1 cellular context compared by ENCODE assay signal in the genomic region with DNA sequence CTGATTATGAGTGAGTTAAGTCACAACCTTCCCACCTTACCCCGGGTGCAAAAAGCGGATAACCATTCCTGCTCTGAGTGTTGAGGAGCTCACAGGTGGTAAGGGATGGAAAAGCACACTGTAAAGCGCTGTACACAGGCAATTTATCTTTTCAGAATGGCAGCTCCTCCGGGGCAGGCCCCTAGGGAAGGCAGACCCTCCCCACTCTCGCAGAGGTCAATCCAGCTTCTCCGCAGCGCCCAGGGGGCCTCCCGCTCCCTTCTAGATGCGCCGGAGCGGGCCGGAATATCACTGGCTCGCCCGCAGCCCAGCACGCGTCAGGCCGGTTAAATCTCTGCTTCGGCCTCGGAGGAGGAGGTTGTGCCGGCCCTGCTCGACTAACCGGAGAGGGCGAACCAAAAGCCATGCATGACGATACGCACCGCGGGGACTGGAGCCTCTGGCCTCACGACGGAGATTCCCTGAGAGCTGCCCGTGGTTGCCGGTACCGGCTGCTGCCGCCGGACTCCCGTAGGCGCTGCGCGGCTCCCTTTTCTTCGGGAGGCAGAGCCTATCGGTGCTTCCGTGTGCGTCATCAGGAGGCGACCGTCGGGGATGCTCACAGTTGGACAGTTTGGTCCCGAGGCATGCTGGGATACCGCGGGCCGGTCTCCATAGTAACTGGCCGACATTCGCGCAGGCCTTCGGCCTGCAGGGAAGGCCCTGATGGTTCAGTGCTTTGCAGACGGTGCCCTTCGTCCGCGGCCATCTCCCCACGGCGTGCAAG.
TF ChIP-seq lines count a peak whose summit lies in the region.

A gene with protein sequence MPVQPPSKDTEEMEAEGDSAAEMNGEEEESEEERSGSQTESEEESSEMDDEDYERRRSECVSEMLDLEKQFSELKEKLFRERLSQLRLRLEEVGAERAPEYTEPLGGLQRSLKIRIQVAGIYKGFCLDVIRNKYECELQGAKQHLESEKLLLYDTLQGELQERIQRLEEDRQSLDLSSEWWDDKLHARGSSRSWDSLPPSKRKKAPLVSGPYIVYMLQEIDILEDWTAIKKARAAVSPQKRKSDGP (minus strand): TSS at position 555 of the 766 bp plus-strand sequence. CDS start 2,870 bp downstream, outside the sequence.

TF ChIP-seq in K562, 482 proteins besides CTCF, POLR2A, EP300 and RAD21 (continued from another document and continues in another):
- no peak for TF ChIP-seq KLF16 (IDR thresholded peaks at IDR 0.05)
- TF ChIP-seq PCBP1 (IDR thresholded peaks at IDR 0.05; ENCODE audit: low read depth, low read length, poor library complexity, severe bottlenecking) = peak; percentile 65
- TF ChIP-seq SIN3B (IDR thresholded peaks at IDR 0.05; ENCODE audit: low read depth) = peak; percentile 96
- TF ChIP-seq, protein P1, sequence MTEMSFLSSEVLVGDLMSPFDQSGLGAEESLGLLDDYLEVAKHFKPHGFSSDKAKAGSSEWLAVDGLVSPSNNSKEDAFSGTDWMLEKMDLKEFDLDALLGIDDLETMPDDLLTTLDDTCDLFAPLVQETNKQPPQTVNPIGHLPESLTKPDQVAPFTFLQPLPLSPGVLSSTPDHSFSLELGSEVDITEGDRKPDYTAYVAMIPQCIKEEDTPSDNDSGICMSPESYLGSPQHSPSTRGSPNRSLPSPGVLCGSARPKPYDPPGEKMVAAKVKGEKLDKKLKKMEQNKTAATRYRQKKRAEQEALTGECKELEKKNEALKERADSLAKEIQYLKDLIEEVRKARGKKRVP (CRISPR knock-in tag; IDR thresholded peaks at IDR 0.05) = no peak
- peak; percentile 87 for TF ChIP-seq CTBP1 (IDR thresholded peaks at IDR 0.05; ENCODE audit: borderline replicate concordance)
- TF ChIP-seq ZNF431 (CRISPR knock-in tag; IDR thresholded peaks at IDR 0.05) = 0 out of 2 replicates have a peak, but pooled peaks have one; percentile 24
- TF ChIP-seq ZKSCAN3 (CRISPR knock-in tag; IDR thresholded peaks at IDR 0.05) = no peak
- TF ChIP-seq, protein P2, sequence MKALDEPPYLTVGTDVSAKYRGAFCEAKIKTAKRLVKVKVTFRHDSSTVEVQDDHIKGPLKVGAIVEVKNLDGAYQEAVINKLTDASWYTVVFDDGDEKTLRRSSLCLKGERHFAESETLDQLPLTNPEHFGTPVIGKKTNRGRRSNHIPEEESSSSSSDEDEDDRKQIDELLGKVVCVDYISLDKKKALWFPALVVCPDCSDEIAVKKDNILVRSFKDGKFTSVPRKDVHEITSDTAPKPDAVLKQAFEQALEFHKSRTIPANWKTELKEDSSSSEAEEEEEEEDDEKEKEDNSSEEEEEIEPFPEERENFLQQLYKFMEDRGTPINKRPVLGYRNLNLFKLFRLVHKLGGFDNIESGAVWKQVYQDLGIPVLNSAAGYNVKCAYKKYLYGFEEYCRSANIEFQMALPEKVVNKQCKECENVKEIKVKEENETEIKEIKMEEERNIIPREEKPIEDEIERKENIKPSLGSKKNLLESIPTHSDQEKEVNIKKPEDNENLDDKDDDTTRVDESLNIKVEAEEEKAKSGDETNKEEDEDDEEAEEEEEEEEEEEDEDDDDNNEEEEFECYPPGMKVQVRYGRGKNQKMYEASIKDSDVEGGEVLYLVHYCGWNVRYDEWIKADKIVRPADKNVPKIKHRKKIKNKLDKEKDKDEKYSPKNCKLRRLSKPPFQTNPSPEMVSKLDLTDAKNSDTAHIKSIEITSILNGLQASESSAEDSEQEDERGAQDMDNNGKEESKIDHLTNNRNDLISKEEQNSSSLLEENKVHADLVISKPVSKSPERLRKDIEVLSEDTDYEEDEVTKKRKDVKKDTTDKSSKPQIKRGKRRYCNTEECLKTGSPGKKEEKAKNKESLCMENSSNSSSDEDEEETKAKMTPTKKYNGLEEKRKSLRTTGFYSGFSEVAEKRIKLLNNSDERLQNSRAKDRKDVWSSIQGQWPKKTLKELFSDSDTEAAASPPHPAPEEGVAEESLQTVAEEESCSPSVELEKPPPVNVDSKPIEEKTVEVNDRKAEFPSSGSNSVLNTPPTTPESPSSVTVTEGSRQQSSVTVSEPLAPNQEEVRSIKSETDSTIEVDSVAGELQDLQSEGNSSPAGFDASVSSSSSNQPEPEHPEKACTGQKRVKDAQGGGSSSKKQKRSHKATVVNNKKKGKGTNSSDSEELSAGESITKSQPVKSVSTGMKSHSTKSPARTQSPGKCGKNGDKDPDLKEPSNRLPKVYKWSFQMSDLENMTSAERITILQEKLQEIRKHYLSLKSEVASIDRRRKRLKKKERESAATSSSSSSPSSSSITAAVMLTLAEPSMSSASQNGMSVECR (CRISPR knock-in tag; IDR thresholded peaks at IDR 0.05) = peak; percentile 98
- no peak for TF ChIP-seq ZNF584 (CRISPR knock-in tag; IDR thresholded peaks at IDR 0.05; ENCODE audit: low read depth)
- TF ChIP-seq MEF2D (tag; conservative IDR thresholded peaks at IDR 0.05; ENCODE audit: low read depth) = no peak
- TF ChIP-seq, protein P3, sequence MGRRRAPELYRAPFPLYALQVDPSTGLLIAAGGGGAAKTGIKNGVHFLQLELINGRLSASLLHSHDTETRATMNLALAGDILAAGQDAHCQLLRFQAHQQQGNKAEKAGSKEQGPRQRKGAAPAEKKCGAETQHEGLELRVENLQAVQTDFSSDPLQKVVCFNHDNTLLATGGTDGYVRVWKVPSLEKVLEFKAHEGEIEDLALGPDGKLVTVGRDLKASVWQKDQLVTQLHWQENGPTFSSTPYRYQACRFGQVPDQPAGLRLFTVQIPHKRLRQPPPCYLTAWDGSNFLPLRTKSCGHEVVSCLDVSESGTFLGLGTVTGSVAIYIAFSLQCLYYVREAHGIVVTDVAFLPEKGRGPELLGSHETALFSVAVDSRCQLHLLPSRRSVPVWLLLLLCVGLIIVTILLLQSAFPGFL (CRISPR knock-in tag; IDR thresholded peaks at IDR 0.05) = no peak
- 0 out of 2 replicates have a peak, but pooled peaks have one; percentile 24 for TF ChIP-seq GATA2 (CRISPR knock-in tag; IDR thresholded peaks at IDR 0.05)
- TF ChIP-seq MYC (IDR thresholded peaks at IDR 0.05; ENCODE audit: low read depth, low read length) = peak; percentile 69; the same call in 1 of the 2 replicates
- TF ChIP-seq MYC (CRISPR knock-in tag; IDR thresholded peaks at IDR 0.05; ENCODE audit: borderline replicate concordance, low read depth) = no peak
- TF ChIP-seq CHD2 (IDR thresholded peaks at IDR 0.05; ENCODE audit: low read depth, low read length) = peak; percentile 39; the same call in 1 of the 2 replicates
- peak in 1 of 2 experiments; percentile 77; a peak in 2 of 4 replicates for TF ChIP-seq CSDE1 (IDR thresholded peaks at IDR 0.05)
- TF ChIP-seq YY1 (IDR thresholded peaks at IDR 0.05; ENCODE audit: borderline replicate concordance in 1 of 3, control insufficient read depth in 1 of 3, extremely low read depth in 1 of 3, insufficient read depth in 3 of 3, insufficient read length in 1 of 3, insufficient replicate concordance in 2 of 3, low read depth in 1 of 3, low read length in 2 of 3) = peak in 2 of 3 experiments; percentile 75 to 85
- peak; percentile 77 for TF ChIP-seq HNRNPLL (IDR thresholded peaks at IDR 0.05; ENCODE audit: low read depth, low read length, poor library complexity, severe bottlenecking)
- no peak for TF ChIP-seq TAF9B (IDR thresholded peaks at IDR 0.05; ENCODE audit: partially characterized antibody)
- peak; percentile 57; the same call in 1 of the 2 replicates for TF ChIP-seq MTA3 (IDR thresholded peaks at IDR 0.05; ENCODE audit: borderline replicate concordance)
- TF ChIP-seq BHLHE40 (IDR thresholded peaks at IDR 0.05; ENCODE audit: low read length) = peak; percentile 55; the same call in 1 of the 2 replicates
- no peak for TF ChIP-seq XRCC5 (IDR thresholded peaks at IDR 0.05; ENCODE audit: low read depth, low read length)
- no peak for TF ChIP-seq ZNF239 (CRISPR knock-in tag; IDR thresholded peaks at IDR 0.05)
- TF ChIP-seq, protein P4, sequence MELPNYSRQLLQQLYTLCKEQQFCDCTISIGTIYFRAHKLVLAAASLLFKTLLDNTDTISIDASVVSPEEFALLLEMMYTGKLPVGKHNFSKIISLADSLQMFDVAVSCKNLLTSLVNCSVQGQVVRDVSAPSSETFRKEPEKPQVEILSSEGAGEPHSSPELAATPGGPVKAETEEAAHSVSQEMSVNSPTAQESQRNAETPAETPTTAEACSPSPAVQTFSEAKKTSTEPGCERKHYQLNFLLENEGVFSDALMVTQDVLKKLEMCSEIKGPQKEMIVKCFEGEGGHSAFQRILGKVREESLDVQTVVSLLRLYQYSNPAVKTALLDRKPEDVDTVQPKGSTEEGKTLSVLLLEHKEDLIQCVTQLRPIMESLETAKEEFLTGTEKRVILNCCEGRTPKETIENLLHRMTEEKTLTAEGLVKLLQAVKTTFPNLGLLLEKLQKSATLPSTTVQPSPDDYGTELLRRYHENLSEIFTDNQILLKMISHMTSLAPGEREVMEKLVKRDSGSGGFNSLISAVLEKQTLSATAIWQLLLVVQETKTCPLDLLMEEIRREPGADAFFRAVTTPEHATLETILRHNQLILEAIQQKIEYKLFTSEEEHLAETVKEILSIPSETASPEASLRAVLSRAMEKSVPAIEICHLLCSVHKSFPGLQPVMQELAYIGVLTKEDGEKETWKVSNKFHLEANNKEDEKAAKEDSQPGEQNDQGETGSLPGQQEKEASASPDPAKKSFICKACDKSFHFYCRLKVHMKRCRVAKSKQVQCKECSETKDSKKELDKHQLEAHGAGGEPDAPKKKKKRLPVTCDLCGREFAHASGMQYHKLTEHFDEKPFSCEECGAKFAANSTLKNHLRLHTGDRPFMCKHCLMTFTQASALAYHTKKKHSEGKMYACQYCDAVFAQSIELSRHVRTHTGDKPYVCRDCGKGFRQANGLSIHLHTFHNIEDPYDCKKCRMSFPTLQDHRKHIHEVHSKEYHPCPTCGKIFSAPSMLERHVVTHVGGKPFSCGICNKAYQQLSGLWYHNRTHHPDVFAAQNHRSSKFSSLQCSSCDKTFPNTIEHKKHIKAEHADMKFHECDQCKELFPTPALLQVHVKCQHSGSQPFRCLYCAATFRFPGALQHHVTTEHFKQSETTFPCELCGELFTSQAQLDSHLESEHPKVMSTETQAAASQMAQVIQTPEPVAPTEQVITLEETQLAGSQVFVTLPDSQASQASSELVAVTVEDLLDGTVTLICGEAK (IDR thresholded peaks at IDR 0.05) = peak; percentile 49
- TF ChIP-seq, protein P4 (CRISPR knock-in tag; IDR thresholded peaks at IDR 0.05) = no peak
- TF ChIP-seq JUN (IDR thresholded peaks at IDR 0.05; ENCODE audit: borderline replicate concordance, low read depth, low read length) = peak; percentile 57
- no peak for TF ChIP-seq JUN (CRISPR knock-in tag; IDR thresholded peaks at IDR 0.05; ENCODE audit: borderline replicate concordance)
- TF ChIP-seq, protein P5, sequence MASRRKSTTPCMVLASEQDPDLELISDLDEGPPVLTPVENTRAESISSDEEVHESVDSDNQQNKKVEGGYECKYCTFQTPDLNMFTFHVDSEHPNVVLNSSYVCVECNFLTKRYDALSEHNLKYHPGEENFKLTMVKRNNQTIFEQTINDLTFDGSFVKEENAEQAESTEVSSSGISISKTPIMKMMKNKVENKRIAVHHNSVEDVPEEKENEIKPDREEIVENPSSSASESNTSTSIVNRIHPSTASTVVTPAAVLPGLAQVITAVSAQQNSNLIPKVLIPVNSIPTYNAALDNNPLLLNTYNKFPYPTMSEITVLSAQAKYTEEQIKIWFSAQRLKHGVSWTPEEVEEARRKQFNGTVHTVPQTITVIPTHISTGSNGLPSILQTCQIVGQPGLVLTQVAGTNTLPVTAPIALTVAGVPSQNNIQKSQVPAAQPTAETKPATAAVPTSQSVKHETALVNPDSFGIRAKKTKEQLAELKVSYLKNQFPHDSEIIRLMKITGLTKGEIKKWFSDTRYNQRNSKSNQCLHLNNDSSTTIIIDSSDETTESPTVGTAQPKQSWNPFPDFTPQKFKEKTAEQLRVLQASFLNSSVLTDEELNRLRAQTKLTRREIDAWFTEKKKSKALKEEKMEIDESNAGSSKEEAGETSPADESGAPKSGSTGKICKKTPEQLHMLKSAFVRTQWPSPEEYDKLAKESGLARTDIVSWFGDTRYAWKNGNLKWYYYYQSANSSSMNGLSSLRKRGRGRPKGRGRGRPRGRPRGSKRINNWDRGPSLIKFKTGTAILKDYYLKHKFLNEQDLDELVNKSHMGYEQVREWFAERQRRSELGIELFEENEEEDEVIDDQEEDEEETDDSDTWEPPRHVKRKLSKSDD (conservative IDR thresholded peaks at IDR 0.05; ENCODE audit: low read length) = peak; percentile 93
- TF ChIP-seq PHF20 (IDR thresholded peaks at IDR 0.05; ENCODE audit: partially characterized antibody) = peak; percentile 98
- TF ChIP-seq ZNF347 (CRISPR knock-in tag; IDR thresholded peaks at IDR 0.05; ENCODE audit: low read depth) = no peak
- TF ChIP-seq CBFB (CRISPR knock-in tag; IDR thresholded peaks at IDR 0.05) = peak; percentile 75; the same call in 1 of the 2 replicates
- peak in 1 of 2 experiments; percentile 41; a peak in 1 of 4 replicates for TF ChIP-seq KDM4B (IDR thresholded peaks at IDR 0.05; ENCODE audit: borderline replicate concordance in 2 of 2, low read depth in 1 of 2)
